In genomic region chr6:109491207-109491938, GRCh38 we compare ENCODE assay signal across 10 cellular contexts. TPM values are rescaled to one million over a fixed set of nuclear protein-coding genes. Genes with fewer than 3 reads are reported as not detected.
A peak's percentile ranks its signal among the peaks of the same experiment; 100 is the strongest.
DNase-seq lines count a peak whose midpoint lies in the region; ATAC-seq and TF ChIP-seq lines count a peak whose summit lies in the region.
"Had no signal": no experiment of that assay in that cellular context is flagged by ENCODE, and none has a peak within 500 bp of the region (broad histone marks: within the 10 kb centered on the region; RNA-seq: fewer than 3 reads in every experiment).

No MANE protein-coding gene starts in this region.

- peak overlapping the region; percentile 94 for H3K27ac Mint-ChIP-seq in activated T-helper 2 cell treated with anti-CD3 and anti-CD28 coated beads, Interferon-gamma antibody, Interleukin-2, Interleukin-4, amounts not matched to agents 10 μg/mL and 5 μg/mL and 100 μg/mL, durations not matched to agents 14 hours and 24 hours and 36 hours
- H3K27ac Mint-ChIP-seq in naive thymus-derived CD4-positive, alpha-beta T cell: peak overlapping the region; percentile 19 to 84 (median 60)

- no peak overlapping the region; the same call in 1 of the 2 replicates for H3K4me3 ChIP-seq in Jurkat, Clone E6-1 (ENCODE audit: low read length)
- no peak overlapping the region for H3K4me3 ChIP-seq in naive thymus-derived CD4-positive, alpha-beta T cell (ENCODE audit: low read length)
- H3K4me3 ChIP-seq in thyroid gland (replicated peaks in 1 of 3): no peak overlapping the region

- H3K9me3 ChIP-seq in naive thymus-derived CD4-positive, alpha-beta T cell (ENCODE audit: control insufficient read depth in 2 of 3, low read length in 3 of 3): no peaks in the 10 kb centered on the region
- H3K9me3 ChIP-seq in thyroid gland: no peaks in the 10 kb centered on the region

- peaks cover 15 to 17% of the 10 kb centered on the region in 2 donors for H3K4me1 ChIP-seq in naive thymus-derived CD4-positive, alpha-beta T cell (ENCODE audit: control insufficient read depth in 2 of 2, insufficient read depth in 2 of 2, low read length in 2 of 2)
- no peaks in the 10 kb centered on the region for H3K4me1 ChIP-seq in thyroid gland

- no peak for TF ChIP-seq POLR2A in thyroid gland (IDR thresholded peaks at IDR 0.05)

- no peaks in the 10 kb centered on the region for H3K36me3 ChIP-seq in naive thymus-derived CD4-positive, alpha-beta T cell (ENCODE audit: control insufficient read depth in 2 of 3, insufficient read depth in 3 of 3, low read length in 3 of 3)
- H3K36me3 ChIP-seq in thyroid gland: no peaks in the 10 kb centered on the region

- no peaks in the 10 kb centered on the region for H3K36me3 Mint-ChIP-seq in activated T-helper 2 cell treated with anti-CD3 and anti-CD28 coated beads, Interferon-gamma antibody, Interleukin-2, Interleukin-4, amounts not matched to agents 10 μg/mL and 5 μg/mL and 100 μg/mL, durations not matched to agents 14 hours and 24 hours and 36 hours (ENCODE audit: low read depth)
- H3K36me3 Mint-ChIP-seq in naive thymus-derived CD4-positive, alpha-beta T cell: no peaks in the 10 kb centered on the region

- WGBS in thyroid gland, 2 donors: 54 to 61% methylated on average over 5 of the region's 5 CpGs

- DNase-seq in Jurkat, Clone E6-1 (ENCODE audit: low read depth, low spot score): peak; percentile 93
- DNase-seq in activated T-helper 2 cell treated with anti-CD3 and anti-CD28 coated beads, Interferon-gamma antibody, Interleukin-2, Interleukin-4, amounts not matched to agents 10 μg/mL and 5 μg/mL and 100 μg/mL, durations not matched to agents 14 hours and 24 hours and 36 hours (ENCODE audit: low spot score): peak; percentile 57
- peak in 6 of 9 donors; percentile 23 to 57 (median 39) for DNase-seq in naive thymus-derived CD4-positive, alpha-beta T cell
- no peak for DNase-seq in NCI-H446 (lab: John Stamatoyannopoulos, UW)
- no peak for DNase-seq in thyroid gland
- DNase-seq: activated CD4-positive, alpha-beta T cell treated with anti-CD3 and anti-CD28 coated beads for 4 hours had no signal

- no peak for TF ChIP-seq CTCF in thyroid gland (IDR thresholded peaks at IDR 0.05)

- POLR2A ChIA-PET in naive thymus-derived CD4-positive, alpha-beta T cell (lab: Charles Lee): interaction anchor here (0.8 to 2.4 kb wide), 7 partner anchors 10 to 112 kb away, joined by 3 to 11 read pairs (median 4); partner anchors contain the start of genes CD164, PPIL6 and SMPD2

- no peaks in the 10 kb centered on the region for H3K27me3 Mint-ChIP-seq in activated T-helper 2 cell treated with anti-CD3 and anti-CD28 coated beads, Interferon-gamma antibody, Interleukin-2, Interleukin-4, amounts not matched to agents 10 μg/mL and 5 μg/mL and 100 μg/mL, durations not matched to agents 14 hours and 24 hours and 36 hours (ENCODE audit: low read depth)
- H3K27me3 Mint-ChIP-seq in naive thymus-derived CD4-positive, alpha-beta T cell: peaks cover 0 to 5% (median 0%) of the 10 kb centered on the region in 5 donors

- peak overlapping the region; percentile 1 for H3K27ac ChIP-seq in naive thymus-derived CD4-positive, alpha-beta T cell (ENCODE audit: low read depth, low read length)
- no peak overlapping the region for H3K27ac ChIP-seq in thyroid gland

- H3K9me3 Mint-ChIP-seq in activated T-helper 2 cell treated with anti-CD3 and anti-CD28 coated beads, Interferon-gamma antibody, Interleukin-2, Interleukin-4, amounts not matched to agents 10 μg/mL and 5 μg/mL and 100 μg/mL, durations not matched to agents 14 hours and 24 hours and 36 hours: no peaks in the 10 kb centered on the region
- no peaks in the 10 kb centered on the region for H3K9me3 Mint-ChIP-seq in naive thymus-derived CD4-positive, alpha-beta T cell
- H3K9me3 Mint-ChIP-seq: IgD-negative memory B cell had no signal

- intact Hi-C loops in activated T-helper 2 cell treated with anti-CD3 and anti-CD28 coated beads, Interferon-gamma antibody, Interleukin-2, Interleukin-4, amounts not matched to agents 10 μg/mL and 5 μg/mL and 100 μg/mL, durations not matched to agents 14 hours and 24 hours and 36 hours (cut with micrococcal nuclease): loop anchor here (1.0 to 5.0 kb wide), 6 partner anchors 8 to 109 kb away; partner anchors contain the start of genes CD164 and ZBTB24
- intact Hi-C loops in naive thymus-derived CD4-positive, alpha-beta T cell (cut with micrococcal nuclease): loop anchor here (1.0 to 2.0 kb wide), 3 partner anchors 8 to 199 kb away; partner anchors contain the start of genes ZBTB24 (in 2 of the 2), AK9 (in 1 of the 2) and FIG4 (in 1 of the 2)
- intact Hi-C loops in thyroid gland (cut with DNase I): no loop called here

- peak overlapping the region; percentile 58 for H3K4me3 Mint-ChIP-seq in activated T-helper 2 cell treated with anti-CD3 and anti-CD28 coated beads, Interferon-gamma antibody, Interleukin-2, Interleukin-4, amounts not matched to agents 10 μg/mL and 5 μg/mL and 100 μg/mL, durations not matched to agents 14 hours and 24 hours and 36 hours (ENCODE audit: low read depth)
- H3K4me3 Mint-ChIP-seq in naive thymus-derived CD4-positive, alpha-beta T cell: peak overlapping the region in 8 of 10 donors; percentile 4 to 70 (median 42)

- ATAC-seq in GM18519 (IDR thresholded peaks at IDR 0.05; ENCODE audit: low FRiP score, unreplicated experiment) (peak; percentile 71), HG02763 (IDR thresholded peaks at IDR 0.05; ENCODE audit: unreplicated experiment) (no peak), GM19035 (IDR thresholded peaks at IDR 0.05; ENCODE audit: unreplicated experiment) (no peak)
- ATAC-seq in naive thymus-derived CD4-positive, alpha-beta T cell: peak; percentile 92

- peaks cover 51% of the 10 kb centered on the region for H3K4me1 Mint-ChIP-seq in activated T-helper 2 cell treated with anti-CD3 and anti-CD28 coated beads, Interferon-gamma antibody, Interleukin-2, Interleukin-4, amounts not matched to agents 10 μg/mL and 5 μg/mL and 100 μg/mL, durations not matched to agents 14 hours and 24 hours and 36 hours (ENCODE audit: low read depth)
- peaks cover 12 to 36% (median 25%) of the 10 kb centered on the region in 7 donors for H3K4me1 Mint-ChIP-seq in naive thymus-derived CD4-positive, alpha-beta T cell

- CTCF ChIA-PET in naive thymus-derived CD4-positive, alpha-beta T cell (lab: Charles Lee): interaction anchor here (1.4 to 1.7 kb wide), 3 partner anchors 29 to 548 kb away, joined by 4 to 12 read pairs (median 8); no protein-coding TSS in a partner anchor

- H3K27me3 ChIP-seq in naive thymus-derived CD4-positive, alpha-beta T cell (ENCODE audit: control insufficient read depth in 2 of 2, insufficient read depth in 2 of 2, low read length in 2 of 2): no peaks in the 10 kb centered on the region
- H3K27me3 ChIP-seq in thyroid gland: no peaks in the 10 kb centered on the region

RNA-seq across cellular contexts. Expression of gene ZBTB24, which starts 8.4 kb away (rescaled TPM):
- 9.1 TPM for polyA plus RNA-seq in Jurkat, Clone E6-1 (2012; ENCODE audit: insufficient read depth, insufficient read length)
- total RNA-seq in activated T-helper 2 cell treated with anti-CD3 and anti-CD28 coated beads, Interferon-gamma antibody, Interleukin-2, Interleukin-4, amounts not matched to agents 10 μg/mL and 5 μg/mL and 100 μg/mL, durations not matched to agents 14 hours and 24 hours and 36 hours: 17.7 and 18.8 TPM in 2 replicates
- total RNA-seq in naive thymus-derived CD4-positive, alpha-beta T cell: 10 to 100 TPM; 10.2 to 26.6 (median 23.4) TPM
- polyA plus RNA-seq in naive thymus-derived CD4-positive, alpha-beta T cell: 1 to 10 TPM; 6.9 to 9.0 TPM
- total RNA-seq in thyroid gland: 10 to 100 TPM; 12.8 to 13.3 (median 12.9) TPM

RNA-seq across cellular contexts. Expression of gene MICAL1, which starts 35.8 kb away (rescaled TPM):
- 103 TPM for polyA plus RNA-seq in Jurkat, Clone E6-1 (2012; ENCODE audit: insufficient read depth, insufficient read length)
- total RNA-seq in activated T-helper 2 cell treated with anti-CD3 and anti-CD28 coated beads, Interferon-gamma antibody, Interleukin-2, Interleukin-4, amounts not matched to agents 10 μg/mL and 5 μg/mL and 100 μg/mL, durations not matched to agents 14 hours and 24 hours and 36 hours: 47.8 and 51.8 TPM in 2 replicates
- total RNA-seq in naive thymus-derived CD4-positive, alpha-beta T cell: 100 to 1,000 TPM in 2 of 5 experiments, 10 to 100 TPM in 3; 61.4 to 125 (median 78.7) TPM
- polyA plus RNA-seq in naive thymus-derived CD4-positive, alpha-beta T cell: 10 to 100 TPM; 18.3 to 22.6 TPM
- total RNA-seq in thyroid gland: 10 to 100 TPM; 14.3 to 33.6 (median 21.7) TPM

RNA-seq across cellular contexts. Expression of gene SMPD2, which starts 50.8 kb away (rescaled TPM):
- 21.8 TPM for polyA plus RNA-seq in Jurkat, Clone E6-1 (2012; ENCODE audit: insufficient read depth, insufficient read length)
- total RNA-seq in activated T-helper 2 cell treated with anti-CD3 and anti-CD28 coated beads, Interferon-gamma antibody, Interleukin-2, Interleukin-4, amounts not matched to agents 10 μg/mL and 5 μg/mL and 100 μg/mL, durations not matched to agents 14 hours and 24 hours and 36 hours: 14.7 and 17.5 TPM in 2 replicates
- 10 to 100 TPM; 16.9 to 33.7 (median 19.6) TPM for total RNA-seq in naive thymus-derived CD4-positive, alpha-beta T cell
- 1 to 10 TPM; 5.7 to 9.5 TPM for polyA plus RNA-seq in naive thymus-derived CD4-positive, alpha-beta T cell
- total RNA-seq in thyroid gland: 10 to 100 TPM; 11.2 to 60.9 (median 17.8) TPM

RNA-seq across cellular contexts. Expression of gene PPIL6, which starts 50.9 kb away (rescaled TPM):
- 2.8 TPM for polyA plus RNA-seq in Jurkat, Clone E6-1 (2012; ENCODE audit: insufficient read depth, insufficient read length)
- total RNA-seq in activated T-helper 2 cell treated with anti-CD3 and anti-CD28 coated beads, Interferon-gamma antibody, Interleukin-2, Interleukin-4, amounts not matched to agents 10 μg/mL and 5 μg/mL and 100 μg/mL, durations not matched to agents 14 hours and 24 hours and 36 hours: 0.32 TPM in 1 of 2 replicates, not detected in the other
- 1 to 10 TPM in 1 of 5 experiments, under 1 TPM in 3, not detected in 1; 0.13 to 1.9 (median 0.40) TPM for total RNA-seq in naive thymus-derived CD4-positive, alpha-beta T cell
- polyA plus RNA-seq in naive thymus-derived CD4-positive, alpha-beta T cell: under 1 TPM; 0.44 to 0.71 TPM
- 10 to 100 TPM; 20.1 to 31.2 (median 27.0) TPM for total RNA-seq in thyroid gland

Comparison
In these comparisons a context has a peak if more than half of its experiments do, and no peak if none do; other contexts are left out.
1. ATAC-seq: peak in GM18519 (single experiment) and naive thymus-derived CD4-positive, alpha-beta T cell (single experiment); none in HG02763 (single experiment) and GM19035 (single experiment).
2. DNase-seq: peak in Jurkat, Clone E6-1 (single experiment), activated T-helper 2 cell treated with anti-CD3 and anti-CD28 coated beads, Interferon-gamma antibody, Interleukin-2, Interleukin-4, amounts not matched to agents 10 μg/mL and 5 μg/mL and 100 μg/mL, durations not matched to agents 14 hours and 24 hours and 36 hours (single experiment) and naive thymus-derived CD4-positive, alpha-beta T cell (6 of 9); none in NCI-H446 (0 of 2) and thyroid gland (0 of 2).